ENCODE assay signal across 9 cellular contexts in the genomic region with DNA sequence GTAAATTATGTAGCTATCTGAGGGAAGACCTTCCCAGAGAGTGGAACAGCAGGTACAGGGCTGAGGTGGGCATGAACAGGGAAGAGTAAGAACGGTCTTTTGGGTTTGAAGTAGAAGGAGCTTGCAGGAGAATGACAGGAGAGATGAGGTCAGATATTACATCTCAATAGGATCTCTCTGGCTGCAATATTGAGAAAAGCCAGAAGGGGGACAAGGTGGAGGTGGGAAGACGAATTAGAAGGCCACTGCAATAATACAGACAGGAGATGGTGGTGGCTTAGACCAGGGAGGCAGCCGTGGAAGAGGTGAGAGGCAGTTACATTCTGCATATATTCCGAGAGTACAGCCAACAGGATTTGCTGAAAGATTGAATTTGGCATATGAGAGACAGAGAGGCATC.
DNase-seq lines count a peak whose midpoint lies in the region; ATAC-seq and TF ChIP-seq lines count a peak whose summit lies in the region.
"Had no signal": no experiment of that assay in that cellular context is flagged by ENCODE, and none has a peak within 500 bp of the region (broad histone marks: within the 10 kb centered on the region; RNA-seq: fewer than 3 reads in every experiment).

No MANE protein-coding gene starts in this region.

- no peak overlapping the region for H3K27ac Mint-ChIP-seq in type B pancreatic cell

- ATAC-seq in GM19351 (IDR thresholded peaks at IDR 0.05; ENCODE audit: unreplicated experiment) (peak; percentile 98), HG03521 (IDR thresholded peaks at IDR 0.05; ENCODE audit: unreplicated experiment) (peak; percentile 83), left colon (no peak)

- no peak overlapping the region for H3K27ac ChIP-seq in VCaP
- H3K27ac ChIP-seq: SK-N-MC had no signal

- no peak overlapping the region for H3K4me3 Mint-ChIP-seq in type B pancreatic cell

- intact Hi-C loops in left colon (cut with DNase I, micrococcal nuclease): no loop called here

- no peaks in the 10 kb centered on the region for H3K36me3 Mint-ChIP-seq in type B pancreatic cell

- peaks cover 4% of the 10 kb centered on the region for H3K9me3 Mint-ChIP-seq in type B pancreatic cell

- no peaks in the 10 kb centered on the region for H3K4me1 Mint-ChIP-seq in type B pancreatic cell (ENCODE audit: unreplicated experiment)

- DNase-seq in DMS53 treated with DMSO at 0.1 percent for 48 hours (lab: John Stamatoyannopoulos, UW; ENCODE audit: unreplicated experiment): peak; percentile 74
- no peak for DNase-seq in type B pancreatic cell (ENCODE audit: extremely low spot score, unreplicated experiment)
- DNase-seq in left colon: no peak
- DNase-seq in GM19238 (ENCODE audit: insufficient read length, low spot score): no peak
- no peak for DNase-seq in GM19240 (ENCODE audit: insufficient read length, low spot score)

- TF ChIP-seq CTCF in VCaP (conservative IDR thresholded peaks at IDR 0.05): peak; percentile 61
- peak; percentile 64 for TF ChIP-seq CTCF in type B pancreatic cell (conservative IDR thresholded peaks at IDR 0.05)

- peaks cover 3% of the 10 kb centered on the region for H3K27me3 Mint-ChIP-seq in type B pancreatic cell
